8 cellular contexts compared by ENCODE assay signal in the genomic region with DNA sequence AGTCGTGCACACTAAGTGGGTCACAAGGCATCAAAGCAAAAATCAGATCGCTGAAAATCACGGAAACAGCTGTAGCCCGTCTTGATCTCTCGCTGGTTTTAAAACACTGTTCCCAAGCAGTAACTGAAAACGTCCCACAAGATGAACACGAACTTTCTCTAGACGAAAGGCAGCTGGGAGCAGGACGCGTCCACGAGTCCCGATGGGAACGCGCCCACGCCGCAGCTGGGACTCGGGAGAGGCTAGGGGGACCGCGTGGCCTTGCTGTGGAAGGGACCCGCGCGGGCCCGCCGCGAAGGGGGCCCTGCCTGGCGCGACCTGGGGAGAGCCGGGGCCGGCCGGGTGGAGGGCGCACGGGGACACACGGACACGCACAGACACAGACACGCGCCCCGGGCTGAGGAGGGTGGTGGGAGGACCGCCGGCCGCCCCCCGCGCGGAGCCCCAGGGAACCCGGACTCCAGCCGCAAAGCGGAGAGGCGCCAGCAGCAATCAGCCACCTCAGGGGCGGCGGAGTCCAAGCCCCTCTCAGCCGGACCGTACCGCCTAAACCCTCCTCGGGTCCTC. TPM values are rescaled to one million over a fixed set of nuclear protein-coding genes. Genes with fewer than 3 reads are reported as not detected.
DNase-seq lines count a peak whose midpoint lies in the region; ATAC-seq lines count a peak whose summit lies in the region.

No MANE protein-coding gene starts in this region.

- peaks cover 13% of the 10 kb centered on the region for H3K36me3 ChIP-seq in CD4-positive, CD25-positive, alpha-beta regulatory T cell (ENCODE audit: control insufficient read depth, insufficient read depth, low read length)
- no peaks in the 10 kb centered on the region for H3K36me3 ChIP-seq in duodenal mucosa (ENCODE audit: control insufficient read depth in 1 of 2, insufficient read depth in 2 of 2, low read length in 2 of 2)
- H3K36me3 ChIP-seq in mesendoderm (ENCODE audit: control insufficient read depth, insufficient read depth, low read length), result no peaks in the 10 kb centered on the region

- peak overlapping the region; percentile 97 to 98 (median 97) for H3K27ac Mint-ChIP-seq in CD4-positive, CD25-positive, alpha-beta regulatory T cell
- H3K27ac Mint-ChIP-seq in T-helper 2 cell treated with Interferon-gamma antibody and Interleukin-4, amounts not matched to agents 5 μg/mL and 100 μg/mL, for 36 hours, result peak overlapping the region; percentile 96

- peaks cover 0 to 4% (median 0%) of the 10 kb centered on the region in 7 donors for H3K9me3 Mint-ChIP-seq in CD4-positive, CD25-positive, alpha-beta regulatory T cell
- no peaks in the 10 kb centered on the region for H3K9me3 Mint-ChIP-seq in T-helper 2 cell treated with Interferon-gamma antibody and Interleukin-4, amounts not matched to agents 5 μg/mL and 100 μg/mL, for 36 hours

- no peak overlapping the region for H4K5ac ChIP-seq in mesendoderm (ENCODE audit: low read length)

- H3K56ac ChIP-seq in mesendoderm (ENCODE audit: low read length), result peak overlapping the region; percentile 86

- H2AK5ac ChIP-seq in mesendoderm (ENCODE audit: low read length), result no peak overlapping the region

- peak; percentile 39 to 76 (median 74) for DNase-seq in CD4-positive, CD25-positive, alpha-beta regulatory T cell
- DNase-seq in T-helper 2 cell treated with Interferon-gamma antibody and Interleukin-4, amounts not matched to agents 5 μg/mL and 100 μg/mL, for 36 hours (ENCODE audit: low spot score), result no peak
- DNase-seq in mesendoderm (peak; percentile 48), ureter (ENCODE audit: low spot score) (peak; percentile 46), ecto neural progenitor cell (ENCODE audit: low spot score) (no peak)

- H3K79me1 ChIP-seq in mesendoderm (ENCODE audit: low read length), result peaks cover 7% of the 10 kb centered on the region

- no peak overlapping the region for H4K8ac ChIP-seq in mesendoderm (ENCODE audit: low read depth, low read length)

- H3K27ac ChIP-seq in CD4-positive, CD25-positive, alpha-beta regulatory T cell (ENCODE audit: insufficient read depth, low read length, poor library complexity, severe bottlenecking), result peak overlapping the region; percentile 95
- H3K27ac ChIP-seq in duodenal mucosa (ENCODE audit: low read depth, low read length) (peak overlapping the region; percentile 90), mesendoderm (ENCODE audit: low read depth, low read length) (peak overlapping the region; percentile 85)

- H3K27me3 Mint-ChIP-seq in CD4-positive, CD25-positive, alpha-beta regulatory T cell, result peaks cover 7% of the 10 kb centered on the region
- H3K27me3 Mint-ChIP-seq in T-helper 2 cell treated with Interferon-gamma antibody and Interleukin-4, amounts not matched to agents 5 μg/mL and 100 μg/mL, for 36 hours (ENCODE audit: low read depth), result no peaks in the 10 kb centered on the region

- peaks cover 24% of the 10 kb centered on the region for H3K36me3 Mint-ChIP-seq in CD4-positive, CD25-positive, alpha-beta regulatory T cell
- H3K36me3 Mint-ChIP-seq in T-helper 2 cell treated with Interferon-gamma antibody and Interleukin-4, amounts not matched to agents 5 μg/mL and 100 μg/mL, for 36 hours (ENCODE audit: low read depth), result peaks cover 46% of the 10 kb centered on the region

- no peak overlapping the region for H2BK5ac ChIP-seq in mesendoderm (ENCODE audit: low read length)

- H2BK15ac ChIP-seq in mesendoderm (replicated peaks; ENCODE audit: low read depth), result no peak overlapping the region

- H3K4me3 ChIP-seq in CD4-positive, CD25-positive, alpha-beta regulatory T cell (ENCODE audit: low read depth, low read length), result peak overlapping the region; percentile 100
- H3K4me3 ChIP-seq in duodenal mucosa (ENCODE audit: low read depth in 1 of 2, low read length in 2 of 2) (peak overlapping the region; percentile 94), mesendoderm (ENCODE audit: low read length) (peak overlapping the region; percentile 76)

- H3K9ac ChIP-seq in duodenal mucosa (ENCODE audit: low read depth in 1 of 2, low read length in 2 of 2), result peak overlapping the region; percentile 90 to 98
- H3K9ac ChIP-seq in mesendoderm (ENCODE audit: low read length), result peak overlapping the region; percentile 85

- peaks cover 55% of the 10 kb centered on the region for H3K4me1 ChIP-seq in CD4-positive, CD25-positive, alpha-beta regulatory T cell (ENCODE audit: control insufficient read depth, insufficient read depth, low read length, poor library complexity, severe bottlenecking)
- H3K4me1 ChIP-seq in duodenal mucosa (ENCODE audit: control insufficient read depth in 1 of 2, insufficient read depth in 2 of 2, low read length in 2 of 2) (peaks cover 4 to 13% of the 10 kb centered on the region in 2 donors), mesendoderm (ENCODE audit: control insufficient read depth, low read depth, low read length) (peaks cover 2% of the 10 kb centered on the region)

- peaks cover 18% of the 10 kb centered on the region for H3K79me2 ChIP-seq in mesendoderm (ENCODE audit: control insufficient read depth, insufficient read depth, low read length)

- H3K4ac ChIP-seq in mesendoderm (ENCODE audit: low read depth, low read length), result no peak overlapping the region

- H3K18ac ChIP-seq in mesendoderm (ENCODE audit: low read length), result peak overlapping the region; percentile 86

- H3K4me1 Mint-ChIP-seq in CD4-positive, CD25-positive, alpha-beta regulatory T cell, result peaks cover 7 to 42% (median 35%) of the 10 kb centered on the region in 4 donors
- peaks cover 41% of the 10 kb centered on the region for H3K4me1 Mint-ChIP-seq in T-helper 2 cell treated with Interferon-gamma antibody and Interleukin-4, amounts not matched to agents 5 μg/mL and 100 μg/mL, for 36 hours (ENCODE audit: low read depth)

- H3K27me3 ChIP-seq in CD4-positive, CD25-positive, alpha-beta regulatory T cell (ENCODE audit: control insufficient read depth, insufficient read depth, low read length), result no peaks in the 10 kb centered on the region
- H3K27me3 ChIP-seq in duodenal mucosa (ENCODE audit: control insufficient read depth in 1 of 2, insufficient read depth in 2 of 2, low read length in 2 of 2) (no peaks in the 10 kb centered on the region), mesendoderm (ENCODE audit: insufficient read depth, low read length, poor library complexity) (no peaks in the 10 kb centered on the region)

- no CpG with 5 or more reads among the region's 53 CpGs for WGBS in mesendoderm (ENCODE audit: extremely low coverage, insufficient coverage, low lambda C conversion rate)

- peak overlapping the region; percentile 85 for H3K23ac ChIP-seq in mesendoderm (ENCODE audit: low read length)

- no peak overlapping the region for H2BK120ac ChIP-seq in mesendoderm (ENCODE audit: low read depth, low read length)

- H3K9me3 ChIP-seq in CD4-positive, CD25-positive, alpha-beta regulatory T cell (ENCODE audit: control insufficient read depth in 2 of 2, low read length in 2 of 2), result no peaks in the 10 kb centered on the region
- no peaks in the 10 kb centered on the region for H3K9me3 ChIP-seq in duodenal mucosa (ENCODE audit: control insufficient read depth in 1 of 2, low read length in 2 of 2)

- H3K4me3 Mint-ChIP-seq in CD4-positive, CD25-positive, alpha-beta regulatory T cell, result peak overlapping the region; percentile 93 to 99 (median 94)
- peak overlapping the region; percentile 96 for H3K4me3 Mint-ChIP-seq in T-helper 2 cell treated with Interferon-gamma antibody and Interleukin-4, amounts not matched to agents 5 μg/mL and 100 μg/mL, for 36 hours

- peak overlapping the region; percentile 96 for H3K4me2 ChIP-seq in mesendoderm (ENCODE audit: low read length)

- peak in 1 of 2 donors; percentile 15 for ATAC-seq in CD4-positive, CD25-positive, alpha-beta regulatory T cell (ENCODE audit: low read depth in 2 of 2)
- ATAC-seq in GM19035 (IDR thresholded peaks at IDR 0.05; ENCODE audit: unreplicated experiment) (peak; percentile 4), HG03432 (IDR thresholded peaks at IDR 0.05; ENCODE audit: unreplicated experiment) (peak; percentile 11)

RNA-seq across cellular contexts. Expression of a gene that starts 0.6 kb away (rescaled TPM):
- total RNA-seq in CD4-positive, CD25-positive, alpha-beta regulatory T cell, result 542 TPM
- 100 to 1,000 TPM in 2 of 4 donors, 10 to 100 TPM in 2; 97.1 to 116 (median 106) TPM for polyA plus RNA-seq in CD4-positive, CD25-positive, alpha-beta regulatory T cell
- 5.2 TPM for polyA plus RNA-seq in mesendoderm (2013, experiment 1 of 2)
- polyA plus RNA-seq in mesendoderm (2013, experiment 2 of 2), result 5.8 TPM
- total RNA-seq in ureter, result 29.7 TPM

Comparison
In these comparisons a context has a peak if more than half of its experiments do, and no peak if none do; other contexts are left out.
1. DNase-seq: peak in CD4-positive, CD25-positive, alpha-beta regulatory T cell (3 of 3), mesendoderm (single experiment) and ureter (single experiment); none in T-helper 2 cell treated with Interferon-gamma antibody and Interleukin-4, amounts not matched to agents 5 μg/mL and 100 μg/mL, for 36 hours (single experiment) and ecto neural progenitor cell (single experiment).
2. RNA of a gene that starts 0.6 kb away (total RNA-seq): 542 TPM in CD4-positive, CD25-positive, alpha-beta regulatory T cell (single experiment); 29.7 TPM in ureter (single experiment); every median in the first group is over 10 times any median in the second.
3. Peak in every context shown above with its lines, with median percentiles within 50 percentile points of each other: H3K27ac ChIP-seq and H3K4me3 ChIP-seq.